In the genomic region with DNA sequence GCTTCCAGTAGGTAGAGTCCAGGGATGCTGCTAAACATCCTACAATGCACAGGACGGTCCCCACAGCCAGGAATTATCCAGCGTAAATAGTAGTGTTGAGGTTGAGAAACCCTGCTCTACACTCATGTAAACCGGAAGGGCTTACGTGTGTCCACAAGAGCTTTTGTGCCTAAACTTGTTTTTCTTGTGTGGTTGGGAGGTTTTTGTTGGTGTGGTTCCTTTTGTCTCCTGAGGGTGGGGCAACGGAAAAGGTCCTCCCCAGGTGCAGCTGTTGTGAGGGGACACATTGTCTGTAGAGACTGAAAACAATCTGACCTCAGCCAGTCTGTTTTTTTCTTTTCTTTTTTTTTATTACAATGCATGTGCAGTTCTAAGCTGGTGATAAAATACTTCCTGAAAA, we compare ENCODE assay signal across 8 cellular contexts.
DNase-seq lines count a peak whose midpoint lies in the region; ATAC-seq and TF ChIP-seq lines count a peak whose summit lies in the region.

No MANE protein-coding gene starts in this region.

- H3K79me2 ChIP-seq in Karpas-422 (ENCODE audit: low read length): no peaks in the 10 kb centered on the region
- peaks cover 8% of the 10 kb centered on the region for H3K79me2 ChIP-seq in SK-N-SH (ENCODE audit: insufficient read depth)

- ATAC-seq in HG03066 (IDR thresholded peaks at IDR 0.05; ENCODE audit: low read depth, unreplicated experiment): peak; percentile 72

- CTCF ChIA-PET in SK-N-SH (lab: Yijun Ruan, JAX): interaction anchor here (1.0 kb wide), 2 partner anchors 64 to 231 kb away, joined by 3 read pairs; no protein-coding TSS in a partner anchor

- TF ChIP-seq EP300 in SK-N-SH (IDR thresholded peaks at IDR 0.05; ENCODE audit: borderline replicate concordance in 1 of 2, low read depth in 1 of 2, low read length in 1 of 2): no peak

- H3K9me3 ChIP-seq in neutrophil (no peaks in the 10 kb centered on the region), Karpas-422 (ENCODE audit: low read length) (no peaks in the 10 kb centered on the region), SK-N-SH (no peaks in the 10 kb centered on the region)

- H2AFZ ChIP-seq in Karpas-422 (ENCODE audit: low read length): no peak overlapping the region
- H2AFZ ChIP-seq in SK-N-SH (ENCODE audit: low read depth): no peak overlapping the region

- H3K9me2 ChIP-seq in Karpas-422 (replicated peaks; ENCODE audit: insufficient read depth, low read length) (no peaks in the 10 kb centered on the region), SK-N-SH (no peaks in the 10 kb centered on the region)

- 97% methylated on average over 5 of the region's 5 CpGs for WGBS in SK-N-SH (ENCODE audit: low lambda C conversion rate)

- H3K4me2 ChIP-seq in Karpas-422 (ENCODE audit: low read depth, low read length, poor library complexity, severe bottlenecking): no peak overlapping the region
- no peak overlapping the region for H3K4me2 ChIP-seq in SK-N-SH

- DNase-seq in NCI-H345 (lab: John Stamatoyannopoulos, UW): peak; percentile 4
- no peak for DNase-seq in NCI-H345 treated with DMSO at 0.1 percent for 48 hours (lab: John Stamatoyannopoulos, UW; ENCODE audit: unreplicated experiment)
- peak; percentile 46 for DNase-seq in activated CD4-positive, alpha-beta T cell treated with anti-CD3 and anti-CD28 coated beads, Interleukin-2, amount 50 U/mL, for 1 hour
- DNase-seq in Karpas-422: no peak
- no peak for DNase-seq in COLO829 (ENCODE audit: low spot score)
- no peak for DNase-seq in SK-N-SH

- H3K36me3 ChIP-seq in neutrophil (no peaks in the 10 kb centered on the region), Karpas-422 (ENCODE audit: insufficient read depth, low read length) (no peaks in the 10 kb centered on the region), SK-N-SH (replicated peaks in 1 of 2; ENCODE audit: control insufficient read depth in 1 of 2, insufficient read depth in 2 of 2, low read length in 1 of 2) (no peaks in the 10 kb centered on the region)

- H3K9ac ChIP-seq in Karpas-422 (ENCODE audit: low read length) (no peak overlapping the region), SK-N-SH (no peak overlapping the region)

- H3K4me1 ChIP-seq in neutrophil (ENCODE audit: control insufficient read depth in 1 of 2, insufficient read depth in 1 of 2, low read depth in 1 of 2, low read length in 1 of 2) (peaks cover 53 to 58% of the 10 kb centered on the region in 2 experiments), Karpas-422 (ENCODE audit: low read length) (no peaks in the 10 kb centered on the region), SK-N-SH (ENCODE audit: control insufficient read depth in 1 of 2, insufficient read depth in 2 of 2, low read depth in 1 of 2, low read length in 1 of 2) (peaks cover 17 to 22% of the 10 kb centered on the region in 2 experiments; a peak in 3 of 4 replicates)

- H3K27ac ChIP-seq in neutrophil: peak overlapping the region; percentile 66
- no peak overlapping the region for H3K27ac ChIP-seq in Karpas-422 (ENCODE audit: low read length)
- no peak overlapping the region for H3K27ac ChIP-seq in SK-N-SH (ENCODE audit: low read depth in 2 of 2, low read length in 1 of 2)

- TF ChIP-seq RAD21 in SK-N-SH (IDR thresholded peaks at IDR 0.05; ENCODE audit: low read length): no peak

- H4K20me1 ChIP-seq in Karpas-422 (ENCODE audit: insufficient read depth, low read depth, low read length) (peaks cover 59% of the 10 kb centered on the region), SK-N-SH (ENCODE audit: insufficient read depth) (no peaks in the 10 kb centered on the region)

- H3F3A ChIP-seq in SK-N-SH (replicated peaks; ENCODE audit: insufficient read depth): peaks cover 20% of the 10 kb centered on the region

- H3K27me3 ChIP-seq in neutrophil: no peaks in the 10 kb centered on the region
- no peaks in the 10 kb centered on the region for H3K27me3 ChIP-seq in Karpas-422 (ENCODE audit: low read length)
- no peaks in the 10 kb centered on the region for H3K27me3 ChIP-seq in SK-N-SH (ENCODE audit: insufficient read depth)

- TF ChIP-seq CTCF in neutrophil (IDR thresholded peaks at IDR 0.05) (no peak), SK-N-SH (IDR thresholded peaks at IDR 0.05) (no peak)

- POLR2A ChIA-PET in SK-N-SH (lab: Yijun Ruan, JAX): no interaction called here

- H3K4me3 ChIP-seq in neutrophil (ENCODE audit: low read depth in 1 of 2, low read length in 1 of 2): no peak overlapping the region
- H3K4me3 ChIP-seq in Karpas-422 (ENCODE audit: low read length): no peak overlapping the region
- no peak overlapping the region for H3K4me3 ChIP-seq in SK-N-SH (ENCODE audit: low read depth in 2 of 2, low read length in 1 of 2)

TF ChIP-seq in SK-N-SH, 30 proteins besides CTCF, POLR2A, EP300 and RAD21:
- no peak for TF ChIP-seq RCOR1 (IDR thresholded peaks at IDR 0.05; ENCODE audit: low read length)
- no peak for TF ChIP-seq GATA2 (CRISPR knock-in tag; IDR thresholded peaks at IDR 0.05)
- TF ChIP-seq, protein P1, sequence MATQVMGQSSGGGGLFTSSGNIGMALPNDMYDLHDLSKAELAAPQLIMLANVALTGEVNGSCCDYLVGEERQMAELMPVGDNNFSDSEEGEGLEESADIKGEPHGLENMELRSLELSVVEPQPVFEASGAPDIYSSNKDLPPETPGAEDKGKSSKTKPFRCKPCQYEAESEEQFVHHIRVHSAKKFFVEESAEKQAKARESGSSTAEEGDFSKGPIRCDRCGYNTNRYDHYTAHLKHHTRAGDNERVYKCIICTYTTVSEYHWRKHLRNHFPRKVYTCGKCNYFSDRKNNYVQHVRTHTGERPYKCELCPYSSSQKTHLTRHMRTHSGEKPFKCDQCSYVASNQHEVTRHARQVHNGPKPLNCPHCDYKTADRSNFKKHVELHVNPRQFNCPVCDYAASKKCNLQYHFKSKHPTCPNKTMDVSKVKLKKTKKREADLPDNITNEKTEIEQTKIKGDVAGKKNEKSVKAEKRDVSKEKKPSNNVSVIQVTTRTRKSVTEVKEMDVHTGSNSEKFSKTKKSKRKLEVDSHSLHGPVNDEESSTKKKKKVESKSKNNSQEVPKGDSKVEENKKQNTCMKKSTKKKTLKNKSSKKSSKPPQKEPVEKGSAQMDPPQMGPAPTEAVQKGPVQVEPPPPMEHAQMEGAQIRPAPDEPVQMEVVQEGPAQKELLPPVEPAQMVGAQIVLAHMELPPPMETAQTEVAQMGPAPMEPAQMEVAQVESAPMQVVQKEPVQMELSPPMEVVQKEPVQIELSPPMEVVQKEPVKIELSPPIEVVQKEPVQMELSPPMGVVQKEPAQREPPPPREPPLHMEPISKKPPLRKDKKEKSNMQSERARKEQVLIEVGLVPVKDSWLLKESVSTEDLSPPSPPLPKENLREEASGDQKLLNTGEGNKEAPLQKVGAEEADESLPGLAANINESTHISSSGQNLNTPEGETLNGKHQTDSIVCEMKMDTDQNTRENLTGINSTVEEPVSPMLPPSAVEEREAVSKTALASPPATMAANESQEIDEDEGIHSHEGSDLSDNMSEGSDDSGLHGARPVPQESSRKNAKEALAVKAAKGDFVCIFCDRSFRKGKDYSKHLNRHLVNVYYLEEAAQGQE (IDR thresholded peaks at IDR 0.05; ENCODE audit: low read depth, low read length): no peak
- no peak for TF ChIP-seq TAF1 (IDR thresholded peaks at IDR 0.05; ENCODE audit: borderline replicate concordance, low read depth, low read length)
- TF ChIP-seq POLR2AphosphoS5 (IDR thresholded peaks at IDR 0.05; ENCODE audit: low read depth, low read length): no peak
- TF ChIP-seq TEAD4 (IDR thresholded peaks at IDR 0.05; ENCODE audit: borderline replicate concordance, insufficient read depth): no peak
- TF ChIP-seq EZH2phosphoT487 (IDR thresholded peaks at IDR 0.05; ENCODE audit: borderline replicate concordance, low read depth): no peak
- no peak for TF ChIP-seq FOXM1 (IDR thresholded peaks at IDR 0.05; ENCODE audit: low read depth)
- TF ChIP-seq MEF2A (IDR thresholded peaks at IDR 0.05; ENCODE audit: borderline replicate concordance, low read depth): no peak

Comparison
In these comparisons a context has a peak if more than half of its experiments do, and no peak if none do; other contexts are left out.
1. DNase-seq: peak in NCI-H345 (single experiment) and activated CD4-positive, alpha-beta T cell treated with anti-CD3 and anti-CD28 coated beads, Interleukin-2, amount 50 U/mL, for 1 hour (single experiment); none in NCI-H345 treated with DMSO at 0.1 percent for 48 hours (single experiment), Karpas-422 (single experiment), COLO829 (single experiment) and SK-N-SH (single experiment).